Comparison of ENCODE assay signal across 10 cellular contexts in genomic region chr2:236523249-236523648, GRCh38. TPM values are rescaled to one million over a fixed set of nuclear protein-coding genes. Genes with fewer than 3 reads are reported as not detected.
"Had no signal": no experiment of that assay in that cellular context is flagged by ENCODE, and none has a peak within 500 bp of the region (broad histone marks: within the 10 kb centered on the region; RNA-seq: fewer than 3 reads in every experiment).

No MANE protein-coding gene starts in this region.

- H3K9me3 ChIP-seq: HAP-1 had no signal

- H3K4me3 Mint-ChIP-seq: HFFc6, IgD-negative memory B cell had no signal

- H3K4me3 ChIP-seq: GM23248, HAP-1 had no signal

- H3K27ac Mint-ChIP-seq: HFFc6, IgD-negative memory B cell had no signal

- H3K27ac ChIP-seq: GM23248, HL-60 had no signal

- H3K9me3 Mint-ChIP-seq: IgD-negative memory B cell had no signal

- ATAC-seq: HCT116 had no signal

- H3K36me3 Mint-ChIP-seq: IgD-negative memory B cell had no signal

- H3K4me1 ChIP-seq: HAP-1 had no signal

- DNase-seq: GM23248, GOT3, H7, HFFc6, KBM-7 had no signal

RNA-seq across cellular contexts. Expression of gene ACKR3, which starts 46.4 kb away (rescaled TPM):
- total RNA-seq: HT1080 had no signal
